ENCODE assay signal across 8 cellular contexts in the genomic region with DNA sequence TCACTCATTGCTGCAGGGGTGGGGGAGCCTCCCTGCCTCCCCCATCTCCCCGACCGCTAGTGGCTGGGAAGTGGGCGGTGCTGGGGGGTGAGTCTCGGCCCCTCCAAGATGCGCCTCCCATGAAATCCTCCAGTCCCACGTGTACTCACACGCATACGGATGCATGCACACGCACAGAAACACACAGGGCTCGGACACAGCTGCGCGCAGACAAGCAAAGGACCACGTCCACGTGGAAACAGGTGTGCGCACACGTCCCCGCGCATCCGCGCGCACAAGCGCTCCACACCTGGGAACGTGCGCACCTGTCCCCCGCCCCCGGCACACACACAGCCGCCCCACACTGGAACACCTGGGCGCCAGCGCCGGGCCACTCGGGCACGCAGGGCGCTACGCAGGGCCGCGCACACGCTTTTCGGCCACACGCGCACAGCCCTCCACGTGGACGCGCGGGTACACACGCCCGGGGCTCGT. TPM values are rescaled to one million over a fixed set of nuclear protein-coding genes. Genes with fewer than 3 reads are reported as not detected.
DNase-seq lines count a peak whose midpoint lies in the region; ATAC-seq, FAIRE-seq and TF ChIP-seq lines count a peak whose summit lies in the region.

No MANE protein-coding gene starts in this region.

- H3K36me3 Mint-ChIP-seq in nephron progenitor cell (ENCODE audit: low read depth): peaks cover 5% of the 10 kb centered on the region

- DNase-seq in Kasumi-1 (lab: John Stamatoyannopoulos, UW): peak; percentile 31 to 32
- no peak for DNase-seq in GM12878 (ENCODE audit: low read depth, low spot score)
- DNase-seq in nephron progenitor cell: no peak
- no peak for DNase-seq in HUDEP-2 (lab: John Stamatoyannopoulos, UW; ENCODE audit: unreplicated experiment in 76 of 76)

- SMC1A ChIA-PET in GM12878 (lab: Charles Lee; ENCODE audit: uncharacterized antibody, unreplicated experiment): no interaction called here

- CTCF ChIA-PET in GM12878 (lab: Yijun Ruan, JAX): no interaction called here

- H2AFZ ChIP-seq in GM12878 (ENCODE audit: control insufficient read depth, low read depth, low read length): no peak overlapping the region

- WGBS in GM12878 (ENCODE audit: insufficient coverage, insufficient replicate concordance, low lambda C conversion rate, missing lambda C conversion rate): 6% methylated on average over 25 of the region's 47 CpGs

- H3K4me3 Mint-ChIP-seq in nephron progenitor cell: peak overlapping the region; percentile 42

- TF ChIP-seq RAD21 in GM12878 (IDR thresholded peaks at IDR 0.05; ENCODE audit: insufficient read depth, low read depth, low read length): no peak

- in situ Hi-C loops in GM12878 (cut with MboI): no loop called here

- no peak for TF ChIP-seq POLR2A in GM12878 (IDR thresholded peaks at IDR 0.05; ENCODE audit: low read depth, low read length)

- H3K4me1 Mint-ChIP-seq in nephron progenitor cell: no peaks in the 10 kb centered on the region

- intact Hi-C loops in GM12878 (cut with micrococcal nuclease; ENCODE audit: unreplicated experiment): no loop called here

- H3K9ac ChIP-seq in GM12878 (ENCODE audit: control insufficient read depth, insufficient read depth, low read length): no peak overlapping the region

- H3K4me3 ChIP-seq in GM12878: peak overlapping the region; percentile 11; the same call in 1 of the 2 replicates

- H3K4me2 ChIP-seq in GM12878 (ENCODE audit: control insufficient read depth, insufficient read depth): peak overlapping the region; percentile 33

- TF ChIP-seq CTCF in 22Rv1 (IDR thresholded peaks at IDR 0.05): no peak
- TF ChIP-seq CTCF in GM12878 (IDR thresholded peaks at IDR 0.05 in 2 of 3, conservative IDR thresholded peaks at IDR 0.05 in 1 of 3; ENCODE audit: control insufficient read depth in 2 of 3, extremely low read depth in 1 of 3, insufficient read depth in 1 of 3, low read depth in 3 of 3, low read length in 3 of 3): no peak
- no peak for TF ChIP-seq CTCF in nephron progenitor cell (IDR thresholded peaks at IDR 0.05)

- peaks cover 22% of the 10 kb centered on the region for H3K9me3 Mint-ChIP-seq in nephron progenitor cell

- FAIRE-seq in GM12878 (lab: Jason Lieb, UNC): no peak

- H3K27ac ChIP-seq in 22Rv1: peak overlapping the region; percentile 71
- no peak overlapping the region for H3K27ac ChIP-seq in GM12878 (ENCODE audit: control insufficient read depth, insufficient read depth)

- POLR2A ChIA-PET in GM12878 (lab: Charles Lee): no interaction called here

- H3K27me3 ChIP-seq in GM12878 (replicated peaks in 1 of 2; ENCODE audit: control insufficient read depth in 2 of 2, insufficient read depth in 2 of 2, low read length in 1 of 2): no peaks in the 10 kb centered on the region; a peak in 1 of 4 replicates

- no peaks in the 10 kb centered on the region; a peak in 1 of 4 replicates for H3K36me3 ChIP-seq in GM12878 (ENCODE audit: control insufficient read depth in 2 of 2, insufficient read depth in 2 of 2, low read length in 1 of 2)

- H4K20me1 ChIP-seq in GM12878 (ENCODE audit: control insufficient read depth, insufficient read depth): no peaks in the 10 kb centered on the region

- no peak for TF ChIP-seq EP300 in GM12878 (IDR thresholded peaks at IDR 0.05; ENCODE audit: borderline replicate concordance in 1 of 2, control insufficient read depth in 1 of 2, low read depth in 2 of 2, low read length in 2 of 2)

- ATAC-seq in GM12878 (no peak), HG02642 (IDR thresholded peaks at IDR 0.05; ENCODE audit: poor library complexity, unreplicated experiment) (no peak), GM19351 (IDR thresholded peaks at IDR 0.05; ENCODE audit: unreplicated experiment) (no peak), HG03520 (IDR thresholded peaks at IDR 0.05; ENCODE audit: unreplicated experiment) (no peak)

- RAD21 ChIA-PET in GM12878 (lab: Charles Lee; ENCODE audit: unreplicated experiment): no interaction called here

- peaks cover 85% of the 10 kb centered on the region for H3K27me3 Mint-ChIP-seq in nephron progenitor cell (ENCODE audit: low read depth, poor library complexity)

- no peaks in the 10 kb centered on the region for H3K79me2 ChIP-seq in GM12878 (ENCODE audit: control insufficient read depth, insufficient read depth, low read length)

- H3K4me1 ChIP-seq in GM12878 (ENCODE audit: control insufficient read depth, insufficient read depth, low read length): no peaks in the 10 kb centered on the region

- no TSS peak for BruUV-seq in GM12878 (replicated peaks; lab: Mats Ljungman, UMichigan)

- H3K9me3 ChIP-seq in GM12878 (replicated peaks; ENCODE audit: control insufficient read depth, insufficient read depth, low read length): no peaks in the 10 kb centered on the region; the same call in 2 of the 3 replicates

- no peak overlapping the region for H3K27ac Mint-ChIP-seq in nephron progenitor cell

TF ChIP-seq in GM12878, 131 proteins besides CTCF, POLR2A, EP300 and RAD21 (continues in another document):
- TF ChIP-seq TBL1XR1 (IDR thresholded peaks at IDR 0.05; ENCODE audit: low read depth, low read length): no peak

RNA-seq across cellular contexts. Expression of a gene that starts 0.7 kb away (rescaled TPM):
- total RNA-seq in GM12878 (2013; cell fraction: nucleolus; rRNA removed): 4.8 and 7.6 TPM in 2 replicates
- 1.8 and 1.9 TPM in 2 replicates for total RNA-seq in GM12878 (2014; rRNA removed)
- 0.37 and 0.72 TPM in 2 replicates for total RNA-seq in GM12878 (2014; rRNA removed; fragmentation: Illumina TruSeq; extraction: Trizol)
- total RNA-seq in GM12878 (2021): 1.6 and 1.8 TPM in 2 replicates
- 0.35 TPM for polyA plus RNA-seq in GM12878 (2011; ENCODE audit: low read depth)
- 1.4 and 2.2 TPM in 2 replicates for polyA plus RNA-seq in GM12878 (2011; rRNA removed)
- polyA plus RNA-seq in GM12878 (2011; cell fraction: cytosol; rRNA removed): 3.2 and 5.0 TPM in 2 replicates
- 7.0 and 7.2 TPM in 2 replicates for polyA plus RNA-seq in GM12878 (2011; cell fraction: nucleus; rRNA removed)
- polyA plus RNA-seq in GM12878 (2012): 0.41 and 1.4 TPM in 2 replicates
- 0.38 TPM in 1 of 2 replicates, not detected in the other for polyA plus RNA-seq in GM12878 (2014; fragmentation: Illumina TruSeq; extraction: Trizol)
- polyA plus RNA-seq in GM12878 (2014; fragmentation: Nextera tagmentation; extraction: Ambion mirVana): not detected
- polyA plus RNA-seq in GM12878 (2014; rRNA removed): 1.6 TPM in 2 replicates
- under 1 TPM; 0.24 to 0.71 TPM for polyA plus RNA-seq in GM12878 (2016; fragmentation: Nextera tagmentation; extraction: Ambion mirVana)
- polyA minus RNA-seq in GM12878 (2011; rRNA and poly(A)+ RNA removed): 2.3 and 2.6 TPM in 2 replicates
- polyA minus RNA-seq in GM12878 (2011; cell fraction: cytosol; rRNA and poly(A)+ RNA removed): 1.4 and 2.9 TPM in 2 replicates
- polyA minus RNA-seq in GM12878 (2011; cell fraction: nucleus; rRNA and poly(A)+ RNA removed): 2.2 TPM in 2 replicates

RNA-seq across cellular contexts. Expression of a gene that starts 13.5 kb away (rescaled TPM):
- not detected in 2 replicates for total RNA-seq in GM12878 (2013; cell fraction: nucleolus; rRNA removed)
- not detected in 2 replicates for total RNA-seq in GM12878 (2014; rRNA removed)
- total RNA-seq in GM12878 (2014; rRNA removed; fragmentation: Illumina TruSeq; extraction: Trizol): not detected in 2 replicates
- not detected in 2 replicates for total RNA-seq in GM12878 (2021)
- polyA plus RNA-seq in GM12878 (2011; ENCODE audit: low read depth): not detected
- polyA plus RNA-seq in GM12878 (2011; rRNA removed): not detected in 2 replicates
- polyA plus RNA-seq in GM12878 (2011; cell fraction: cytosol; rRNA removed): not detected in 2 replicates
- polyA plus RNA-seq in GM12878 (2011; cell fraction: nucleus; rRNA removed): not detected in 2 replicates
- not detected in 2 replicates for polyA plus RNA-seq in GM12878 (2012)
- polyA plus RNA-seq in GM12878 (2014; fragmentation: Illumina TruSeq; extraction: Trizol): not detected in 2 replicates
- not detected for polyA plus RNA-seq in GM12878 (2014; fragmentation: Nextera tagmentation; extraction: Ambion mirVana)
- not detected in 2 replicates for polyA plus RNA-seq in GM12878 (2014; rRNA removed)
- not detected for polyA plus RNA-seq in GM12878 (2016; fragmentation: Nextera tagmentation; extraction: Ambion mirVana)
- polyA minus RNA-seq in GM12878 (2011; rRNA and poly(A)+ RNA removed): not detected in 2 replicates
- polyA minus RNA-seq in GM12878 (2011; cell fraction: cytosol; rRNA and poly(A)+ RNA removed): not detected in 2 replicates
- polyA minus RNA-seq in GM12878 (2011; cell fraction: nucleus; rRNA and poly(A)+ RNA removed): not detected in 2 replicates

RNA-seq across cellular contexts. Expression of a gene that starts 23.0 kb away (rescaled TPM):
- total RNA-seq in GM12878 (2013; cell fraction: nucleolus; rRNA removed): 2.3 and 4.9 TPM in 2 replicates
- total RNA-seq in GM12878 (2014; rRNA removed): 81.9 and 86.2 TPM in 2 replicates
- total RNA-seq in GM12878 (2014; rRNA removed; fragmentation: Illumina TruSeq; extraction: Trizol): 73.2 and 77.4 TPM in 2 replicates
- total RNA-seq in GM12878 (2021): 72.9 and 75.5 TPM in 2 replicates
- 36.4 TPM for polyA plus RNA-seq in GM12878 (2011; ENCODE audit: low read depth)
- 39.4 and 61.6 TPM in 2 replicates for polyA plus RNA-seq in GM12878 (2011; rRNA removed)
- polyA plus RNA-seq in GM12878 (2011; cell fraction: cytosol; rRNA removed): 108 and 146 TPM in 2 replicates
- polyA plus RNA-seq in GM12878 (2011; cell fraction: nucleus; rRNA removed): 42.6 and 53.5 TPM in 2 replicates
- 44.9 and 55.2 TPM in 2 replicates for polyA plus RNA-seq in GM12878 (2012)
- polyA plus RNA-seq in GM12878 (2014; fragmentation: Illumina TruSeq; extraction: Trizol): 14.3 and 46.5 TPM in 2 replicates
- polyA plus RNA-seq in GM12878 (2014; fragmentation: Nextera tagmentation; extraction: Ambion mirVana): 10 to 100 TPM in 1 of 2 experiments, 1 to 10 TPM in 1; 3.1 to 14.9 TPM
- polyA plus RNA-seq in GM12878 (2014; rRNA removed): 78.3 and 107 TPM in 2 replicates
- polyA plus RNA-seq in GM12878 (2016; fragmentation: Nextera tagmentation; extraction: Ambion mirVana): 10 to 100 TPM; 86.3 to 98.7 TPM
- 6.1 and 12.8 TPM in 2 replicates for polyA minus RNA-seq in GM12878 (2011; rRNA and poly(A)+ RNA removed)
- 7.8 and 10.6 TPM in 2 replicates for polyA minus RNA-seq in GM12878 (2011; cell fraction: cytosol; rRNA and poly(A)+ RNA removed)
- 5.4 and 7.7 TPM in 2 replicates for polyA minus RNA-seq in GM12878 (2011; cell fraction: nucleus; rRNA and poly(A)+ RNA removed)

RNA-seq across cellular contexts. Expression of a gene that starts 24.0 kb away (rescaled TPM):
- total RNA-seq in GM12878 (2013; cell fraction: nucleolus; rRNA removed): 58.3 and 70.4 TPM in 2 replicates
- total RNA-seq in GM12878 (2014; rRNA removed) (29.4 and 29.6 TPM in 2 replicates), GM12878 (2014; rRNA removed; fragmentation: Illumina TruSeq; extraction: Trizol) (8.7 and 11.5 TPM in 2 replicates), GM12878 (2021) (24.7 and 27.0 TPM in 2 replicates)
- 8.7 TPM for polyA plus RNA-seq in GM12878 (2011; ENCODE audit: low read depth)
- polyA plus RNA-seq in GM12878 (2011; rRNA removed) (5.8 and 13.4 TPM in 2 replicates), GM12878 (2014; fragmentation: Illumina TruSeq; extraction: Trizol) (1.9 and 8.8 TPM in 2 replicates), GM12878 (2014; fragmentation: Nextera tagmentation; extraction: Ambion mirVana) (under 1 TPM; 0.31 to 0.91 TPM), GM12878 (2014; rRNA removed) (36.4 and 40.4 TPM in 2 replicates), GM12878 (2016; fragmentation: Nextera tagmentation; extraction: Ambion mirVana) (10 to 100 TPM; 23.2 to 27.3 TPM)
- polyA plus RNA-seq in GM12878 (2011; cell fraction: cytosol; rRNA removed): 21.6 and 28.8 TPM in 2 replicates
- polyA plus RNA-seq in GM12878 (2011; cell fraction: nucleus; rRNA removed): 80.2 and 82.1 TPM in 2 replicates
- 21.4 and 25.3 TPM in 2 replicates for polyA plus RNA-seq in GM12878 (2012)
- 8.6 and 22.0 TPM in 2 replicates for polyA minus RNA-seq in GM12878 (2011; rRNA and poly(A)+ RNA removed)
- 9.4 and 10.7 TPM in 2 replicates for polyA minus RNA-seq in GM12878 (2011; cell fraction: cytosol; rRNA and poly(A)+ RNA removed)
- 22.6 and 33.4 TPM in 2 replicates for polyA minus RNA-seq in GM12878 (2011; cell fraction: nucleus; rRNA and poly(A)+ RNA removed)

Comparison
In these comparisons a context has a peak if more than half of its experiments do, and no peak if none do; other contexts are left out.
1. DNase-seq: peak in Kasumi-1 (2 of 2); none in GM12878 (single experiment), nephron progenitor cell (single experiment) and HUDEP-2 (0 of 76).